Comparison of ENCODE assay signal across 8 cellular contexts in genomic region chr3:100399341-100400071, GRCh38. TPM values are rescaled to one million over a fixed set of nuclear protein-coding genes. Genes with fewer than 3 reads are reported as not detected.
DNase-seq lines count a peak whose midpoint lies in the region; ATAC-seq and TF ChIP-seq lines count a peak whose summit lies in the region.

No MANE protein-coding gene starts in this region.

- DNase-seq in GM12865 (ENCODE audit: low read depth) (peak; percentile 3), SJSA1 (ENCODE audit: low read depth in 1 of 2, low spot score in 2 of 2) (no peak), fibroblast of peridontal ligament (ENCODE audit: extremely low read depth) (peak; percentile 7), gastrocnemius medialis (no peak)

- H3K27me3 ChIP-seq in SJSA1 (replicated peaks) = no peaks in the 10 kb centered on the region
- no peaks in the 10 kb centered on the region for H3K27me3 ChIP-seq in gastrocnemius medialis

- no peak overlapping the region for H3K27ac ChIP-seq in SJSA1
- H3K27ac ChIP-seq in gastrocnemius medialis = peak overlapping the region; percentile 84 to 99 (median 97)

- TF ChIP-seq CTCF in GM12865 (IDR thresholded peaks at IDR 0.05; ENCODE audit: insufficient read depth, low read depth, low read length, missing control alignments) (no peak), gastrocnemius medialis (IDR thresholded peaks at IDR 0.05 in 4 of 5, conservative IDR thresholded peaks at IDR 0.05 in 1 of 5) (no peak)

- in situ Hi-C loops in gastrocnemius medialis (cut with MboI; ENCODE audit: low sequenced_read_pairs in 4 of 4) = no loop called here

- no peak for TF ChIP-seq POLR2A in gastrocnemius medialis (IDR thresholded peaks at IDR 0.05)

- ATAC-seq in gastrocnemius medialis (no peak), HG03139 (IDR thresholded peaks at IDR 0.05; ENCODE audit: unreplicated experiment) (no peak), GM19467 (IDR thresholded peaks at IDR 0.05; ENCODE audit: unreplicated experiment) (no peak), GM18502 (IDR thresholded peaks at IDR 0.05; ENCODE audit: poor library complexity, unreplicated experiment) (no peak), GM19351 (IDR thresholded peaks at IDR 0.05; ENCODE audit: unreplicated experiment) (no peak)

- intact Hi-C loops in gastrocnemius medialis (cut with DNase I; ENCODE audit: low total_unique reads) = loop anchor here (2.0 to 5.0 kb wide), 3 partner anchors 93 to 582 kb away; partner anchors contain the start of genes CMSS1, TFG and TMEM45A

- H3K36me3 ChIP-seq in SJSA1 (peaks cover 5% of the 10 kb centered on the region; the same call in 1 of the 2 replicates), gastrocnemius medialis (no peaks in the 10 kb centered on the region)

- H3K9me3 ChIP-seq in SJSA1 (replicated peaks) (no peaks in the 10 kb centered on the region), gastrocnemius medialis (no peaks in the 10 kb centered on the region)

- H3K4me3 ChIP-seq in GM12865 (ENCODE audit: low read depth, low read length) (peak overlapping the region; percentile 99), SJSA1 (peak overlapping the region; percentile 73), gastrocnemius medialis (peak overlapping the region; percentile 84 to 96 (median 92))

- H3K4me1 ChIP-seq in SJSA1 (replicated peaks) (peaks cover 12% of the 10 kb centered on the region; the same call in 1 of the 2 replicates), gastrocnemius medialis (peaks cover 60 to 61% of the 10 kb centered on the region in 2 donors)

RNA-seq across cellular contexts. Expression of gene TOMM70, which starts 1.4 kb away (rescaled TPM):
- 55.6 and 58.5 TPM in 2 replicates for total RNA-seq in SJSA1 (2014; rRNA removed; shearing (Covaris generic))
- total RNA-seq in gastrocnemius medialis = 10 to 100 TPM; 57.6 to 82.2 (median 64.3) TPM

RNA-seq across cellular contexts. Expression of gene LNP1, which starts 1.8 kb away (rescaled TPM):
- total RNA-seq in SJSA1 (2014; rRNA removed; shearing (Covaris generic)) = 1.6 and 4.1 TPM in 2 replicates
- total RNA-seq in gastrocnemius medialis = 1 to 10 TPM; 1.1 to 3.7 (median 1.9) TPM

Comparison
In these comparisons a context has a peak if more than half of its experiments do, and no peak if none do; other contexts are left out.
1. DNase-seq: peak in GM12865 (single experiment) and fibroblast of peridontal ligament (single experiment); none in SJSA1 (0 of 2) and gastrocnemius medialis (0 of 2).
2. Peak in every context shown above with its lines, with median percentiles within 50 percentile points of each other: H3K4me3 ChIP-seq.